8 cellular contexts compared by ENCODE assay signal in genomic region chr16:31179747-31180458, GRCh38. TPM values are rescaled to one million over a fixed set of nuclear protein-coding genes. Genes with fewer than 3 reads are reported as not detected.
DNase-seq lines count a peak whose midpoint lies in the region; TF ChIP-seq lines count a peak whose summit lies in the region.

Gene FUS, plus strand, starts transcription at chr16:31180139. Its CDS starts 76 bp downstream, at chr16:31180215.

- DNase-seq in ELF-1 (ENCODE audit: low read depth, low spot score), result peak; percentile 94
- peak; percentile 87 for DNase-seq in H4 (ENCODE audit: low spot score)
- peak; percentile 64 for DNase-seq in LNCaP clone FGC (ENCODE audit: low read depth)
- peak; percentile 80 to 88 for DNase-seq in SHP77 (lab: John Stamatoyannopoulos, UW)
- peak; percentile 86 for DNase-seq in activated effector memory CD4-positive, alpha-beta T cell treated with Interleukin-2 at 50 U/mL for 16 hours
- DNase-seq in fibroblast of pulmonary artery (ENCODE audit: low read depth), result peak; percentile 92
- peak; percentile 92 for DNase-seq in nephron progenitor cell

- H3K36me3 Mint-ChIP-seq in nephron progenitor cell (ENCODE audit: low read depth), result peaks cover 36% of the 10 kb centered on the region
- H3K36me3 Mint-ChIP-seq in stimulated activated naive CD8-positive, alpha-beta T cell treated with anti-CD3 and anti-CD28 coated beads, Interleukin-15, Interleukin-2, amounts not matched to agents 100 ng/mL and 50 ng/mL, for 24 hours (ENCODE audit: low read depth), result peaks cover 48% of the 10 kb centered on the region

- no peaks in the 10 kb centered on the region for H3K27me3 Mint-ChIP-seq in nephron progenitor cell (ENCODE audit: low read depth, poor library complexity)
- H3K27me3 Mint-ChIP-seq in stimulated activated naive CD8-positive, alpha-beta T cell treated with anti-CD3 and anti-CD28 coated beads, Interleukin-15, Interleukin-2, amounts not matched to agents 100 ng/mL and 50 ng/mL, for 24 hours, result no peaks in the 10 kb centered on the region

- H3K27ac Mint-ChIP-seq in nephron progenitor cell, result peak within 1 kb of the TSS; percentile 100
- H3K27ac Mint-ChIP-seq in stimulated activated naive CD8-positive, alpha-beta T cell treated with anti-CD3 and anti-CD28 coated beads, Interleukin-15, Interleukin-2, amounts not matched to agents 100 ng/mL and 50 ng/mL, for 24 hours, result peak within 1 kb of the TSS; percentile 99

- no peak for TF ChIP-seq CTCF in LNCaP clone FGC (IDR thresholded peaks at IDR 0.05; ENCODE audit: control insufficient read depth, extremely low read depth, insufficient read depth)
- TF ChIP-seq CTCF in fibroblast of pulmonary artery (IDR thresholded peaks at IDR 0.05; ENCODE audit: low read length, missing control alignments), result no peak
- no peak for TF ChIP-seq CTCF in nephron progenitor cell (IDR thresholded peaks at IDR 0.05)

- peak within 1 kb of the TSS; percentile 99 for H3K4me3 Mint-ChIP-seq in nephron progenitor cell
- peak within 1 kb of the TSS; percentile 91 for H3K4me3 Mint-ChIP-seq in stimulated activated naive CD8-positive, alpha-beta T cell treated with anti-CD3 and anti-CD28 coated beads, Interleukin-15, Interleukin-2, amounts not matched to agents 100 ng/mL and 50 ng/mL, for 24 hours

- H3K9me3 Mint-ChIP-seq in nephron progenitor cell, result no peaks in the 10 kb centered on the region
- no peaks in the 10 kb centered on the region for H3K9me3 Mint-ChIP-seq in stimulated activated naive CD8-positive, alpha-beta T cell treated with anti-CD3 and anti-CD28 coated beads, Interleukin-15, Interleukin-2, amounts not matched to agents 100 ng/mL and 50 ng/mL, for 24 hours

- H3K4me1 Mint-ChIP-seq in nephron progenitor cell, result peaks cover 50% of the 10 kb centered on the region
- peaks cover 70% of the 10 kb centered on the region for H3K4me1 Mint-ChIP-seq in stimulated activated naive CD8-positive, alpha-beta T cell treated with anti-CD3 and anti-CD28 coated beads, Interleukin-15, Interleukin-2, amounts not matched to agents 100 ng/mL and 50 ng/mL, for 24 hours (ENCODE audit: low read depth)

- H3K4me3 ChIP-seq in LNCaP clone FGC (ENCODE audit: low read depth, low read length) (peak within 1 kb of the TSS; percentile 94), fibroblast of pulmonary artery (replicated peaks; ENCODE audit: low read depth, low read length) (peak within 1 kb of the TSS; percentile 97)

RNA-seq across cellular contexts. Expression of gene FUS, which starts in this region (rescaled TPM):
- total RNA-seq in H4 (2014; rRNA removed; shearing (Covaris generic)), result 21.5 and 25.8 TPM in 2 replicates

Comparison
In these comparisons a context has a peak if more than half of its experiments do, and no peak if none do; other contexts are left out.
1. Peak in every context shown above with its lines: DNase-seq and H3K4me3 ChIP-seq.